ENCODE assay signal across 10 cellular contexts in the genomic region with DNA sequence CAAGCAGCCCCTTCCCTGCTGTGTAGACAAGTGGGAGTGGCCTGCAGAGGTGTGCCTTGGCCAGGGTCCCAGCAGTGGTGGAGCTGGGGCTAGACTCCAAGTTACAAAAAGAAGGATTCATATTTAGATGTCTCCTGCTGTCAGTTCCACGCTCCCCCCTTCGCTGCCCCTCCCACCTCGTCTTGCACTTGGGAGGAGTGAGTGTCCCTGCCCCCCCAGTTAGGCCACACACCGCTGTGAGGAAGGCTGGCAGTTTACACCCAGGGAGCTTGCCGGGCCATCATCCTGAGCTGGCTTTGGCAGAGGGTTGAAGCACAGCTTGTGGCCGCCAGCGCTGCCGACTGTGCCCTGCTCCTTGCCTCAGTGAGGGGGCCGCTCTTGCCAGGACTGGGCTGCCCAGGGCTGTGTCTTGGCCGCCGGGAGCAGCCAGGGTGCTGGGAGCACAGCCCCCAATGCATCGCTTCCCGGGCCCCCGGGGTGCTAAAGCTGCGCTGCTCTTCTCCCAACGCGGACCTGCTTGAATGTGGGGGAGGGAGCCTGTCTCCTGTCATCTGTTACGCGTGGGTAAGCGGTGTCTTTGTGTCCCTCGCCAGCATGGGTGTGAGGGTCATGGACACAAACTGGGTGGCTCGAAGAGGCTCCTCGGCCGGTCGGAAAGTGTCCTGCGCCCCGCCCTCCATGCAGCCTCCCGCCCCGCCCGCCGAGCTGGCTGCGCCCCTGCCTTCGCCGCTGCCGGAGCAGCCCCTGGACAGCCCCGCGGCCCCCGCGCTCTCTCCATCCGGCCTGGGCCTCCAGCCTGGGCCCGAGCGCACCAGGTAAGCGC. TPM values are rescaled to one million over a fixed set of nuclear protein-coding genes. Genes with fewer than 3 reads are reported as not detected.
DNase-seq lines count a peak whose midpoint lies in the region; ATAC-seq and TF ChIP-seq lines count a peak whose summit lies in the region.
"Had no signal": no experiment of that assay in that cellular context is flagged by ENCODE, and none has a peak within 500 bp of the region (broad histone marks: within the 10 kb centered on the region; RNA-seq: fewer than 3 reads in every experiment).

No MANE protein-coding gene starts in this region.

- no peak for TF ChIP-seq POLR2A in uterus (IDR thresholded peaks at IDR 0.05)

- intact Hi-C loops in natural killer cell (cut with micrococcal nuclease): no loop called here
- intact Hi-C loops in uterus (cut with DNase I; ENCODE audit: low total_unique reads): no loop called here

- no peak overlapping the region for H3K4me3 Mint-ChIP-seq in natural killer cell
- H3K4me3 Mint-ChIP-seq: central memory CD8-positive, alpha-beta T cell had no signal

- H3K4me1 Mint-ChIP-seq in natural killer cell: no peaks in the 10 kb centered on the region
- H3K4me1 Mint-ChIP-seq: central memory CD8-positive, alpha-beta T cell had no signal

- peaks cover 24 to 35% of the 10 kb centered on the region in 2 donors for H3K27me3 Mint-ChIP-seq in natural killer cell (ENCODE audit: low read depth in 2 of 2)

- no peaks in the 10 kb centered on the region for H3K4me1 ChIP-seq in uterus

- no peaks in the 10 kb centered on the region for H3K27me3 ChIP-seq in uterus

- no peaks in the 10 kb centered on the region for H3K36me3 ChIP-seq in uterus

- peak in 2 of 3 donors; percentile 14 to 28 for ATAC-seq in natural killer cell
- ATAC-seq in GM19397 (IDR thresholded peaks at IDR 0.05; ENCODE audit: unreplicated experiment): no peak

- peak overlapping the region; percentile 13 for H3K4me3 ChIP-seq in fibroblast of the aortic adventitia (ENCODE audit: low read depth, low read length)
- peak overlapping the region; percentile 10 to 28 for H3K4me3 ChIP-seq in uterus

- no peaks in the 10 kb centered on the region for H3K36me3 Mint-ChIP-seq in natural killer cell

- H3K27ac Mint-ChIP-seq in natural killer cell: no peak overlapping the region

- peak; percentile 17 for DNase-seq in NCI-H146 (lab: John Stamatoyannopoulos, UW)
- no peak for DNase-seq in NCI-H146 treated with DMSO at 0.1 percent for 48 hours (lab: John Stamatoyannopoulos, UW; ENCODE audit: unreplicated experiment)
- DNase-seq in fibroblast of the aortic adventitia (ENCODE audit: low read depth): no peak
- no peak for DNase-seq in natural killer cell
- DNase-seq in uterus: peak in 1 of 2 donors; percentile 28
- no peak for DNase-seq in SKM-1 treated with dmso at 0.1 percent for 144 hours (lab: John Stamatoyannopoulos, UW; ENCODE audit: unreplicated experiment)
- no peak for DNase-seq in EL
- DNase-seq: 8988T had no signal

- TF ChIP-seq CTCF in fibroblast of the aortic adventitia (IDR thresholded peaks at IDR 0.05; ENCODE audit: insufficient read depth, low read length) (no peak), natural killer cell (IDR thresholded peaks at IDR 0.05) (no peak), uterus (IDR thresholded peaks at IDR 0.05) (no peak)

- H3K27ac ChIP-seq in uterus: no peak overlapping the region

- H3K9me3 ChIP-seq in uterus: no peaks in the 10 kb centered on the region

- H3K9me3 Mint-ChIP-seq in natural killer cell: no peaks in the 10 kb centered on the region
- H3K9me3 Mint-ChIP-seq: central memory CD8-positive, alpha-beta T cell had no signal

RNA-seq across cellular contexts. Expression of a gene that starts 44.1 kb away (rescaled TPM):
- 13.2 and 60.6 TPM in 2 replicates for total RNA-seq in fibroblast of the aortic adventitia (ENCODE audit: low replicate concordance)
- total RNA-seq in natural killer cell: 10 to 100 TPM; 65.5 to 84.2 (median 83.4) TPM
- 10 to 100 TPM in 3 of 4 donors, 1 to 10 TPM in 1; 9.7 to 62.2 (median 51.3) TPM for total RNA-seq in uterus
